ENCODE assay signal across 9 cellular contexts in genomic region chr2:170324640-170325046, GRCh38.
A peak's percentile ranks its signal among the peaks of the same experiment; 100 is the strongest.
DNase-seq lines count a peak whose midpoint lies in the region; ATAC-seq, FAIRE-seq and TF ChIP-seq lines count a peak whose summit lies in the region.
"Had no signal": no experiment of that assay in that cellular context is flagged by ENCODE, and none has a peak within 500 bp of the region (broad histone marks: within the 10 kb centered on the region; RNA-seq: fewer than 3 reads in every experiment).

No MANE protein-coding gene starts in this region.

- DNase-seq in SIG-M5 treated with dmso at 0.1 percent for 504 hours (lab: John Stamatoyannopoulos, UW; ENCODE audit: unreplicated experiment) (peak; percentile 61), SIG-M5 (lab: John Stamatoyannopoulos, UW) (no peak), M059J (ENCODE audit: low read depth) (peak; percentile 27), RPMI7951 (ENCODE audit: low read depth) (peak; percentile 23), bronchial epithelial cell (ENCODE audit: low read depth) (peak; percentile 59), lower lobe of right lung (no peak), tibial nerve (ENCODE audit: low spot score in 2 of 2) (no peak), T-helper 9 cell (no peak)

- H3K27me3 ChIP-seq in bronchial epithelial cell (ENCODE audit: control insufficient read depth, insufficient read depth, low read length) (no peaks in the 10 kb centered on the region), lower lobe of right lung (ENCODE audit: low read depth) (no peaks in the 10 kb centered on the region), tibial nerve (no peaks in the 10 kb centered on the region)
- H3K27me3 ChIP-seq: BLaER1 treated with 17β-estradiol and CSF1 and Interleukin-3, amounts not matched to agents 10 nM and 100 nM had no signal

- TF ChIP-seq EP300 in tibial nerve (IDR thresholded peaks at IDR 0.05) = no peak

- TF ChIP-seq CTCF in bronchial epithelial cell (IDR thresholded peaks at IDR 0.05; ENCODE audit: insufficient read depth, low read length, severe bottlenecking) (peak; percentile 88), lower lobe of right lung (IDR thresholded peaks at IDR 0.05) (peak; percentile 51), tibial nerve (IDR thresholded peaks at IDR 0.05) (peak; percentile 20 to 55 (median 38))

- no peak for FAIRE-seq in bronchial epithelial cell (lab: Jason Lieb, UNC)

- no peak overlapping the region for H3K27ac ChIP-seq in lower lobe of right lung
- H3K27ac ChIP-seq in tibial nerve = no peak overlapping the region
- H3K27ac ChIP-seq: BLaER1 treated with 17β-estradiol and CSF1 and Interleukin-3, amounts not matched to agents 10 nM and 100 nM had no signal

- 17 to 30% methylated on average over 4 of the region's 4 CpGs for WGBS in tibial nerve, 2 donors

- H3K4me1 ChIP-seq in lower lobe of right lung (no peaks in the 10 kb centered on the region), tibial nerve (no peaks in the 10 kb centered on the region)
- H3K4me1 ChIP-seq: BLaER1 treated with 17β-estradiol and CSF1 and Interleukin-3, amounts not matched to agents 10 nM and 100 nM had no signal

- H3K9me3 ChIP-seq in lower lobe of right lung = no peaks in the 10 kb centered on the region
- peaks cover 0 to 10% (median 2%) of the 10 kb centered on the region in 4 donors for H3K9me3 ChIP-seq in tibial nerve

- intact Hi-C loops in lower lobe of right lung (cut with DNase I) = no loop called here

- H3K4me3 ChIP-seq in bronchial epithelial cell (ENCODE audit: low read depth, low read length) (no peak overlapping the region), lower lobe of right lung (no peak overlapping the region), tibial nerve (no peak overlapping the region)
- H3K4me3 ChIP-seq: BLaER1 treated with 17β-estradiol and CSF1 and Interleukin-3, amounts not matched to agents 10 nM and 100 nM had no signal

- H3K36me3 ChIP-seq in bronchial epithelial cell (ENCODE audit: control insufficient read depth, insufficient read depth, low read length) (no peaks in the 10 kb centered on the region), lower lobe of right lung (no peaks in the 10 kb centered on the region), tibial nerve (no peaks in the 10 kb centered on the region)
- H3K36me3 ChIP-seq: BLaER1 treated with 17β-estradiol and CSF1 and Interleukin-3, amounts not matched to agents 10 nM and 100 nM had no signal

- ATAC-seq in lower lobe of right lung = peak in 1 of 2 donors; percentile 43

- TF ChIP-seq POLR2A in tibial nerve (IDR thresholded peaks at IDR 0.05) = no peak

Comparison
In these comparisons a context has a peak if more than half of its experiments do, and no peak if none do; other contexts are left out.
1. DNase-seq: peak in SIG-M5 treated with dmso at 0.1 percent for 504 hours (single experiment), M059J (single experiment), RPMI7951 (single experiment) and bronchial epithelial cell (single experiment); none in SIG-M5 (single experiment), lower lobe of right lung (single experiment), tibial nerve (0 of 2) and T-helper 9 cell (single experiment).
2. CTCF ChIP-seq: peak in every context shown above with its lines; median percentile 88 in bronchial epithelial cell; 51 in lower lobe of right lung; 38 in tibial nerve.